31 cellular contexts compared by ENCODE assay signal in genomic region chr7:118525020-118525419, GRCh38.
"Had no signal": no experiment of that assay in that cellular context is flagged by ENCODE, and none has a peak within 500 bp of the region (broad histone marks: within the 10 kb centered on the region; RNA-seq: fewer than 3 reads in every experiment).

No MANE protein-coding gene starts in this region.

- H3K27ac ChIP-seq: adrenal gland, ascending aorta, cardiac muscle cell, VCaP had no signal

- DNase-seq: activated B cell treated with CpG ODN at 0.5 μM for 24 hours; activated CD4-positive, alpha-beta memory T cell treated with anti-CD3 and anti-CD28 coated beads for 36 hours; activated CD4-positive, alpha-beta T cell treated with anti-CD3 and anti-CD28 coated beads for 4 hours; activated CD4-positive, alpha-beta T cell treated with anti-CD3 and anti-CD28 coated beads, Interleukin-2, amount 10 ng/mL, durations not matched to agents 24 days and 14 days; activated CD4-positive, alpha-beta T cell treated with anti-CD3 and anti-CD28 coated beads, Interleukin-2, amount 50 U/mL, for 1 hour; activated CD4-positive, alpha-beta T cell treated with anti-CD3 and anti-CD28 coated beads, Interleukin-2, amount 50 U/mL, for 4 hours; activated CD4-positive, CD25-positive, alpha-beta regulatory T cell treated with anti-CD3 and anti-CD28 coated beads, Interleukin-2, amount 50 U/mL, for 72 hours; activated CD8-positive, alpha-beta memory T cell treated with anti-CD3 and anti-CD28 coated beads, Interleukin-2, amount 50 U/mL, for 4 hours; activated CD8-positive, alpha-beta T cell treated with anti-CD3 and anti-CD28 coated beads for 36 hours; activated effector memory CD4-positive, alpha-beta T cell treated with anti-CD3 and anti-CD28 coated beads, Interleukin-2, amount 50 U/mL, for 16 hours; activated gamma-delta T cell treated with Interleukin-2 at 50 U/mL for 16 hours; activated naive CD4-positive, alpha-beta T cell; activated naive CD4-positive, alpha-beta T cell treated with anti-CD3 and anti-CD28 coated beads for 36 hours; activated naive CD4-positive, alpha-beta T cell treated with anti-CD3 and anti-CD28 coated beads, Interleukin-2, amount 50 U/mL, for 16 hours; activated naive CD8-positive, alpha-beta T cell treated with anti-CD3 and anti-CD28 coated beads for 36 hours; activated T-cell treated with anti-CD3 and anti-CD28 coated beads for 4 hours; activated T-cell treated with anti-CD3 and anti-CD28 coated beads, Interleukin-2, amount 50 U/mL, for 1 hour; activated T-cell treated with anti-CD3 and anti-CD28 coated beads, Interleukin-2, amount 50 U/mL, for 4 hours; activated T-cell treated with anti-CD3 and anti-CD28 coated beads, Interleukin-2, amount 50 U/mL, for 72 hours; adrenal gland; amygdala; anterior cingulate cortex; caudate nucleus; cerebellar nuclear complex; T-helper 2 cell; T-helper 9 cell had no signal

- H3K27me3 ChIP-seq: adrenal gland, ascending aorta, cardiac muscle cell had no signal

- H3K36me3 ChIP-seq: adrenal gland, ascending aorta, cardiac muscle cell had no signal

- H3K4me3 ChIP-seq: adrenal gland, ascending aorta, cardiac muscle cell had no signal

- ATAC-seq: activated CD8-positive, alpha-beta T cell treated with anti-CD3 and anti-CD28 coated beads for 36 hours; activated naive CD4-positive, alpha-beta T cell treated with anti-CD3 and anti-CD28 coated beads, Interleukin-2, amount 50 U/mL, for 72 hours; activated T-cell treated with anti-CD3 and anti-CD28 coated beads, Interleukin-2, amount 50 U/mL, for 4 hours; activated T-cell treated with anti-CD3 and anti-CD28 coated beads, Interleukin-2, amount 50 U/mL, for 72 hours; activated T-helper 17 cell treated with anti-CD3 and anti-CD28 coated beads, Interleukin-2, amount 50 U/mL, for 72 hours had no signal

- H3K9me3 ChIP-seq: adrenal gland had no signal
